Comparison of ENCODE assay signal across 24 cellular contexts in genomic region chr2:7627587-7627986, GRCh38.
DNase-seq lines count a peak whose midpoint lies in the region; ATAC-seq and TF ChIP-seq lines count a peak whose summit lies in the region.
"Had no signal": no experiment of that assay in that cellular context is flagged by ENCODE, and none has a peak within 500 bp of the region (broad histone marks: within the 10 kb centered on the region; RNA-seq: fewer than 3 reads in every experiment).

No MANE protein-coding gene starts in this region.

- POLR2A ChIA-PET in CD4-positive, alpha-beta T cell (lab: Charles Lee) = no interaction called here

- no peak overlapping the region for H3K4me3 Mint-ChIP-seq in activated T-helper 1 cell treated with anti-CD3 and anti-CD28 coated beads, Interleukin-12 subunit alpha, Interleukin-12 subunit beta, Interleukin-2, Interleukin-4 antibody, amounts not matched to agents 30 ng/mL and 10 ng/mL and 1 ng/mL, durations not matched to agents 14 hours and 24 hours and 36 hours
- no peak overlapping the region for H3K4me3 Mint-ChIP-seq in CD4-positive, alpha-beta T cell
- H3K4me3 Mint-ChIP-seq: activated CD8-positive, alpha-beta T cell treated with anti-CD3 and anti-CD28 coated beads for 36 hours; neural progenitor cell had no signal

- H3K9me3 ChIP-seq in CD4-positive, alpha-beta T cell (ENCODE audit: control insufficient read depth, low read length) = no peaks in the 10 kb centered on the region
- H3K9me3 ChIP-seq: esophagus squamous epithelium, SK-N-SH, stomach, transverse colon had no signal

- H3K27me3 Mint-ChIP-seq in activated T-helper 1 cell treated with anti-CD3 and anti-CD28 coated beads, Interleukin-12 subunit alpha, Interleukin-12 subunit beta, Interleukin-2, Interleukin-4 antibody, amounts not matched to agents 30 ng/mL and 10 ng/mL and 1 ng/mL, durations not matched to agents 14 hours and 24 hours and 36 hours (ENCODE audit: insufficient read depth) = no peaks in the 10 kb centered on the region
- no peaks in the 10 kb centered on the region for H3K27me3 Mint-ChIP-seq in CD4-positive, alpha-beta T cell
- H3K27me3 Mint-ChIP-seq: activated CD8-positive, alpha-beta T cell treated with anti-CD3 and anti-CD28 coated beads for 36 hours had no signal

- peaks cover 8% of the 10 kb centered on the region for H3K36me3 Mint-ChIP-seq in activated T-helper 1 cell treated with anti-CD3 and anti-CD28 coated beads, Interleukin-12 subunit alpha, Interleukin-12 subunit beta, Interleukin-2, Interleukin-4 antibody, amounts not matched to agents 30 ng/mL and 10 ng/mL and 1 ng/mL, durations not matched to agents 14 hours and 24 hours and 36 hours (ENCODE audit: low read depth)
- H3K36me3 Mint-ChIP-seq in CD4-positive, alpha-beta T cell (ENCODE audit: low read depth) = no peaks in the 10 kb centered on the region
- H3K36me3 Mint-ChIP-seq: neural progenitor cell had no signal

- TF ChIP-seq CTCF in CD4-positive, alpha-beta T cell (IDR thresholded peaks at IDR 0.05) = no peak

- H3K9me3 Mint-ChIP-seq in activated T-helper 1 cell treated with anti-CD3 and anti-CD28 coated beads, Interleukin-12 subunit alpha, Interleukin-12 subunit beta, Interleukin-2, Interleukin-4 antibody, amounts not matched to agents 30 ng/mL and 10 ng/mL and 1 ng/mL, durations not matched to agents 14 hours and 24 hours and 36 hours = peaks cover 22% of the 10 kb centered on the region
- H3K9me3 Mint-ChIP-seq in CD4-positive, alpha-beta T cell = no peaks in the 10 kb centered on the region
- H3K9me3 Mint-ChIP-seq: activated CD8-positive, alpha-beta T cell treated with anti-CD3 and anti-CD28 coated beads for 36 hours; neural progenitor cell had no signal

- CTCF ChIA-PET in CD4-positive, alpha-beta T cell (lab: Charles Lee) = no interaction called here

- peak; percentile 62 for DNase-seq in DMS53 (lab: John Stamatoyannopoulos, UW)
- DNase-seq in NCI-H226 = peak; percentile 70
- peak in 39 of 61 donors; percentile 1 to 88 (median 27) for DNase-seq in caudate nucleus (lab: John Stamatoyannopoulos, UW)
- peak; percentile 78 for DNase-seq in putamen (ENCODE audit: low spot score)
- DNase-seq in activated T-helper 1 cell treated with anti-CD3 and anti-CD28 coated beads, Interleukin-12 subunit alpha, Interleukin-12 subunit beta, Interleukin-2, Interleukin-4 antibody, amounts not matched to agents 30 ng/mL and 10 ng/mL and 1 ng/mL, durations not matched to agents 14 hours and 24 hours and 36 hours (ENCODE audit: low spot score) = no peak
- no peak for DNase-seq in CD4-positive, alpha-beta T cell
- DNase-seq: activated CD4-positive, CD25-positive, alpha-beta regulatory T cell; activated CD8-positive, alpha-beta T cell treated with anti-CD3 and anti-CD28 coated beads for 36 hours; activated gamma-delta T cell; DND-41; esophagus squamous epithelium; H7; Karpas-422; MV-4-11; NCI-H2171 treated with DMSO at 0.1 percent for 48 hours; NCI-H526; SK-N-SH; stomach; T1000; transverse colon had no signal

- no peak for ATAC-seq in GM21526 (IDR thresholded peaks at IDR 0.05; ENCODE audit: low FRiP score, unreplicated experiment)
- ATAC-seq in CD4-positive, alpha-beta T cell (ENCODE audit: poor library complexity) = no peak
- ATAC-seq in GM18511 (IDR thresholded peaks at IDR 0.05; ENCODE audit: unreplicated experiment) = no peak
- ATAC-seq: activated CD8-positive, alpha-beta T cell treated with anti-CD3 and anti-CD28 coated beads for 36 hours had no signal

- no peaks in the 10 kb centered on the region for H3K27me3 ChIP-seq in CD4-positive, alpha-beta T cell (ENCODE audit: control insufficient read depth, insufficient read depth, low read length)
- H3K27me3 ChIP-seq: esophagus squamous epithelium, neural progenitor cell, stomach, transverse colon had no signal

- intact Hi-C loops in activated T-helper 1 cell treated with anti-CD3 and anti-CD28 coated beads, Interleukin-12 subunit alpha, Interleukin-12 subunit beta, Interleukin-2, Interleukin-4 antibody, amounts not matched to agents 30 ng/mL and 10 ng/mL and 1 ng/mL, durations not matched to agents 14 hours and 24 hours and 36 hours (cut with micrococcal nuclease) = no loop called here
- intact Hi-C loops in CD4-positive, alpha-beta T cell (cut with DNase I, micrococcal nuclease) = no loop called here

- no peak overlapping the region for H3K27ac ChIP-seq in caudate nucleus (ENCODE audit: low read depth, low read length)
- H3K27ac ChIP-seq in CD4-positive, alpha-beta T cell (ENCODE audit: low read depth, low read length) = no peak overlapping the region
- H3K27ac ChIP-seq: coronary artery, esophagus squamous epithelium, neural progenitor cell, stomach, transverse colon had no signal

- no peak overlapping the region for H3K27ac Mint-ChIP-seq in activated T-helper 1 cell treated with anti-CD3 and anti-CD28 coated beads, Interleukin-12 subunit alpha, Interleukin-12 subunit beta, Interleukin-2, Interleukin-4 antibody, amounts not matched to agents 30 ng/mL and 10 ng/mL and 1 ng/mL, durations not matched to agents 14 hours and 24 hours and 36 hours
- no peak overlapping the region for H3K27ac Mint-ChIP-seq in CD4-positive, alpha-beta T cell
- H3K27ac Mint-ChIP-seq: activated CD8-positive, alpha-beta T cell treated with anti-CD3 and anti-CD28 coated beads for 36 hours; neural progenitor cell had no signal

- H3K4me1 Mint-ChIP-seq in activated T-helper 1 cell treated with anti-CD3 and anti-CD28 coated beads, Interleukin-12 subunit alpha, Interleukin-12 subunit beta, Interleukin-2, Interleukin-4 antibody, amounts not matched to agents 30 ng/mL and 10 ng/mL and 1 ng/mL, durations not matched to agents 14 hours and 24 hours and 36 hours (ENCODE audit: low read depth) = no peaks in the 10 kb centered on the region
- H3K4me1 Mint-ChIP-seq in CD4-positive, alpha-beta T cell (ENCODE audit: low read depth) = no peaks in the 10 kb centered on the region
- H3K4me1 Mint-ChIP-seq: neural progenitor cell had no signal

Comparison
In these comparisons a context has a peak if more than half of its experiments do, and no peak if none do; other contexts are left out.
1. DNase-seq: peak in DMS53 (single experiment), NCI-H226 (single experiment), caudate nucleus (39 of 61) and putamen (single experiment); none in activated T-helper 1 cell treated with anti-CD3 and anti-CD28 coated beads, Interleukin-12 subunit alpha, Interleukin-12 subunit beta, Interleukin-2, Interleukin-4 antibody, amounts not matched to agents 30 ng/mL and 10 ng/mL and 1 ng/mL, durations not matched to agents 14 hours and 24 hours and 36 hours (single experiment) and CD4-positive, alpha-beta T cell (0 of 10).